Comparison of ENCODE assay signal across 30 cellular contexts in genomic region chr4:60019946-60020345, GRCh38.
"Had no signal": no experiment of that assay in that cellular context is flagged by ENCODE, and none has a peak within 500 bp of the region (broad histone marks: within the 10 kb centered on the region; RNA-seq: fewer than 3 reads in every experiment).

No MANE protein-coding gene starts in this region.

- H3K4me1 ChIP-seq: ascending aorta had no signal

- H3K36me3 ChIP-seq: ascending aorta, WERI-Rb-1 had no signal

- DNase-seq: activated CD4-positive, alpha-beta memory T cell treated with anti-CD3 and anti-CD28 coated beads, Interleukin-2, amount 10 ng/mL, durations not matched to agents 7 days and 5 days; activated CD4-positive, alpha-beta T cell treated with anti-CD3 and anti-CD28 coated beads for 1 hour; activated CD4-positive, alpha-beta T cell treated with anti-CD3 and anti-CD28 coated beads for 36 hours; activated CD4-positive, alpha-beta T cell treated with anti-CD3 and anti-CD28 coated beads for 48 hours; activated CD4-positive, alpha-beta T cell treated with anti-CD3 and anti-CD28 coated beads, Interleukin-2, amount 10 ng/mL, durations not matched to agents 7 days and 5 days; activated CD4-positive, alpha-beta T cell treated with anti-CD3 and anti-CD28 coated beads, Interleukin-2, amount 50 U/mL, for 48 hours; activated CD4-positive, CD25-positive, alpha-beta regulatory T cell; activated CD8-positive, alpha-beta memory T cell treated with anti-CD3 and anti-CD28 coated beads for 24 hours; activated CD8-positive, alpha-beta memory T cell treated with anti-CD3 and anti-CD28 coated beads, Interleukin-2, amount 10 ng/mL, durations not matched to agents 7 days and 5 days; activated CD8-positive, alpha-beta memory T cell treated with anti-CD3 and anti-CD28 coated beads, Interleukin-2, amount 50 U/mL, for 48 hours; activated CD8-positive, alpha-beta T cell treated with anti-CD3 and anti-CD28 coated beads, Interleukin-2, amount 10 ng/mL, durations not matched to agents 7 days and 5 days; activated effector memory CD4-positive, alpha-beta T cell treated with Interleukin-2 at 50 U/mL for 16 hours; activated gamma-delta T cell; activated naive CD4-positive, alpha-beta T cell treated with anti-CD3 and anti-CD28 coated beads, Interleukin-2, amount 10 ng/mL, durations not matched to agents 7 days and 5 days; activated naive CD4-positive, alpha-beta T cell treated with Interleukin-2 at 50 U/mL for 16 hours; activated naive CD8-positive, alpha-beta T cell treated with anti-CD3 and anti-CD28 coated beads, Interleukin-2, amount 10 ng/mL, durations not matched to agents 7 days and 5 days; activated naive CD8-positive, alpha-beta T cell treated with anti-CD3 and anti-CD28 coated beads, Interleukin-2, amount 50 U/mL, for 24 hours; activated T-cell treated with anti-CD3 and anti-CD28 coated beads, Interleukin-2, amount 50 U/mL, for 24 hours; activated T-cell treated with anti-CD3 and anti-CD28 coated beads, Interleukin-2, amount 50 U/mL, for 48 hours; amygdala; anterior cingulate cortex; caudate nucleus; cerebellar nuclear complex; SW 1271; T-helper 1 cell; T-helper 2 cell; T-helper 9 cell; WERI-Rb-1 had no signal

- H3K27me3 ChIP-seq: ascending aorta had no signal

- ATAC-seq: activated CD4-positive, alpha-beta T cell treated with anti-CD3 and anti-CD28 coated beads for 36 hours; activated CD4-positive, CD25-positive, alpha-beta regulatory T cell treated with anti-CD3 and anti-CD28 coated beads, Interleukin-2, amount 50 U/mL, for 24 hours; activated CD8-positive, alpha-beta memory T cell treated with anti-CD3 and anti-CD28 coated beads, Interleukin-2, amount 10 ng/mL, durations not matched to agents 7 days and 5 days; activated CD8-positive, alpha-beta T cell treated with anti-CD3 and anti-CD28 coated beads, Interleukin-2, amount 10 ng/mL, durations not matched to agents 7 days and 5 days; activated naive CD8-positive, alpha-beta T cell treated with anti-CD3 and anti-CD28 coated beads, Interleukin-2, amount 50 U/mL, for 24 hours had no signal

- H3K9me3 ChIP-seq: ascending aorta had no signal

- H3K4me3 ChIP-seq: ascending aorta had no signal

- H3K27ac ChIP-seq: ascending aorta, WERI-Rb-1 had no signal
